14 cellular contexts compared by ENCODE assay signal in genomic region chr16:23145608-23146007, GRCh38. TPM values are rescaled to one million over a fixed set of nuclear protein-coding genes. Genes with fewer than 3 reads are reported as not detected.
DNase-seq lines count a peak whose midpoint lies in the region; ATAC-seq, FAIRE-seq and TF ChIP-seq lines count a peak whose summit lies in the region.
"Had no signal": no experiment of that assay in that cellular context is flagged by ENCODE, and none has a peak within 500 bp of the region (broad histone marks: within the 10 kb centered on the region; RNA-seq: fewer than 3 reads in every experiment).

No MANE protein-coding gene starts in this region.

- H3K4me1 ChIP-seq in GM12878 (ENCODE audit: control insufficient read depth, insufficient read depth, low read length) (no peaks in the 10 kb centered on the region; the same call in 1 of the 2 replicates), iPS-15b (ENCODE audit: control insufficient read depth, insufficient read depth, low read length) (peaks cover 22% of the 10 kb centered on the region), vagina (peaks cover 87% of the 10 kb centered on the region)

- TF ChIP-seq CTCF in HFFc6 (IDR thresholded peaks at IDR 0.05) (no peak), GM12878 (IDR thresholded peaks at IDR 0.05 in 2 of 3, conservative IDR thresholded peaks at IDR 0.05 in 1 of 3; ENCODE audit: control insufficient read depth in 2 of 3, extremely low read depth in 1 of 3, insufficient read depth in 1 of 3, low read depth in 3 of 3, low read length in 3 of 3) (no peak), vagina (IDR thresholded peaks at IDR 0.05) (no peak)

- TF ChIP-seq POLR2A in GM12878 (IDR thresholded peaks at IDR 0.05; ENCODE audit: low read depth, low read length) = no peak
- no peak for TF ChIP-seq POLR2A in vagina (IDR thresholded peaks at IDR 0.05)

- ATAC-seq in GM12878 = no peak
- ATAC-seq: activated CD4-positive, alpha-beta T cell treated with anti-CD3 and anti-CD28 coated beads for 36 hours; left lobe of liver had no signal

- H3K27ac Mint-ChIP-seq in HFFc6 = peak overlapping the region; percentile 33; the same call in 1 of the 2 replicates
- H3K27ac Mint-ChIP-seq: activated CD4-positive, alpha-beta T cell treated with anti-CD3 and anti-CD28 coated beads for 36 hours; IgD-negative memory B cell had no signal

- TF ChIP-seq RAD21 in GM12878 (IDR thresholded peaks at IDR 0.05; ENCODE audit: insufficient read depth, low read depth, low read length) = no peak

- H3K9me3 Mint-ChIP-seq in HFFc6 = no peaks in the 10 kb centered on the region
- H3K9me3 Mint-ChIP-seq: IgD-negative memory B cell had no signal

- FAIRE-seq in GM12878 (lab: Jason Lieb, UNC) = no peak
- FAIRE-seq: G401.6 had no signal

- H2AFZ ChIP-seq in GM12878 (ENCODE audit: control insufficient read depth, low read depth, low read length) = no peak overlapping the region
- H2AFZ ChIP-seq: parathyroid adenoma had no signal

- BruUV-seq in GM12878 (replicated peaks; lab: Mats Ljungman, UMichigan) = no TSS peak

- in situ Hi-C loops in GM12878 (cut with MboI) = no loop called here

- H4K20me1 ChIP-seq in GM12878 (ENCODE audit: control insufficient read depth, insufficient read depth) = no peaks in the 10 kb centered on the region

- no peaks in the 10 kb centered on the region for H3K9me3 ChIP-seq in GM12878 (replicated peaks; ENCODE audit: control insufficient read depth, insufficient read depth, low read length)
- H3K9me3 ChIP-seq in iPS-15b (ENCODE audit: control insufficient read depth, insufficient read depth, low read length) = no peaks in the 10 kb centered on the region
- no peaks in the 10 kb centered on the region for H3K9me3 ChIP-seq in vagina

- CTCF ChIA-PET in GM12878 (lab: Yijun Ruan, JAX) = interaction anchor here (1.3 kb wide), 1 partner anchor 13 kb away, joined by 3 read pairs; no protein-coding TSS in a partner anchor

- peaks cover 44% of the 10 kb centered on the region for H3K4me1 Mint-ChIP-seq in HFFc6 (ENCODE audit: low read depth)

- H3K36me3 ChIP-seq in GM12878 (ENCODE audit: control insufficient read depth in 2 of 2, insufficient read depth in 2 of 2, low read length in 1 of 2) (no peaks in the 10 kb centered on the region), iPS-15b (ENCODE audit: control insufficient read depth, insufficient read depth, low read length) (no peaks in the 10 kb centered on the region), vagina (no peaks in the 10 kb centered on the region)

- no peak for TF ChIP-seq EP300 in GM12878 (IDR thresholded peaks at IDR 0.05; ENCODE audit: borderline replicate concordance in 1 of 2, control insufficient read depth in 1 of 2, low read depth in 2 of 2, low read length in 2 of 2)

- POLR2A ChIA-PET in GM12878 (lab: Charles Lee) = no interaction called here

- H3K27ac ChIP-seq in GM12878 (ENCODE audit: control insufficient read depth, insufficient read depth) (no peak overlapping the region), vagina (peak overlapping the region; percentile 90)
- H3K27ac ChIP-seq: parathyroid adenoma had no signal

- 76% methylated on average over 3 of the region's 3 CpGs for WGBS in GM12878 (ENCODE audit: insufficient coverage, insufficient replicate concordance, low lambda C conversion rate, missing lambda C conversion rate)

- peaks cover 13% of the 10 kb centered on the region for H3K79me2 ChIP-seq in GM12878 (ENCODE audit: control insufficient read depth, insufficient read depth, low read length)

- no peak overlapping the region; the same call in 1 of the 2 replicates for H3K4me3 Mint-ChIP-seq in HFFc6
- H3K4me3 Mint-ChIP-seq: activated CD4-positive, alpha-beta T cell treated with anti-CD3 and anti-CD28 coated beads for 36 hours had no signal

- RAD21 ChIA-PET in GM12878 (lab: Charles Lee; ENCODE audit: unreplicated experiment) = no interaction called here

- H3K36me3 Mint-ChIP-seq in HFFc6 (ENCODE audit: low read depth) = 0 out of 2 replicates have a peak, but pooled peaks cover 7% of the 10 kb centered on the region
- H3K36me3 Mint-ChIP-seq: IgD-negative memory B cell had no signal

- H3K27me3 ChIP-seq in GM12878 (replicated peaks in 1 of 2; ENCODE audit: control insufficient read depth in 2 of 2, insufficient read depth in 2 of 2, low read length in 1 of 2) = no peaks in the 10 kb centered on the region
- peaks cover 8% of the 10 kb centered on the region for H3K27me3 ChIP-seq in iPS-15b (ENCODE audit: control insufficient read depth, insufficient read depth, low read length)
- H3K27me3 ChIP-seq in vagina = no peaks in the 10 kb centered on the region

- no peak overlapping the region for H3K9ac ChIP-seq in GM12878 (ENCODE audit: control insufficient read depth, insufficient read depth, low read length)
- H3K9ac ChIP-seq in iPS-15b (ENCODE audit: low read depth, low read length) = no peak overlapping the region
- H3K9ac ChIP-seq: parathyroid adenoma had no signal

- DNase-seq in HFFc6 (peak; percentile 40), GM12878 (ENCODE audit: low read depth, low spot score) (no peak), vagina (ENCODE audit: extremely low spot score in 2 of 2) (no peak), HT-29 (ENCODE audit: low spot score) (no peak), germinal center (ENCODE audit: low spot score) (no peak)
- DNase-seq in stimulated activated CD4-positive, alpha-beta T cell treated with anti-CD3 and anti-CD28 coated beads, Interleukin-4, amount 100 ng/mL, for 1 hour = no peak
- DNase-seq: activated CD4-positive, alpha-beta T cell treated with anti-CD3 and anti-CD28 coated beads for 36 hours; activated effector memory CD4-positive, alpha-beta T cell treated with anti-CD3 and anti-CD28 coated beads, Interleukin-2, amount 50 U/mL, for 16 hours; NCI-H2171 had no signal

- intact Hi-C loops in GM12878 (cut with micrococcal nuclease; ENCODE audit: unreplicated experiment) (no loop called here), vagina (cut with DNase I) (no loop called here)

- no peak overlapping the region for H3K4me2 ChIP-seq in GM12878 (ENCODE audit: control insufficient read depth, insufficient read depth)

- SMC1A ChIA-PET in GM12878 (lab: Charles Lee; ENCODE audit: uncharacterized antibody, unreplicated experiment) = interaction anchor here (1.4 kb wide), 2 partner anchors 17 to 290 kb away, joined by 3 to 4 read pairs; no protein-coding TSS in a partner anchor

- H3K4me3 ChIP-seq in GM12878 (0 out of 2 replicates have a peak overlapping the region, but pooled peaks have one; percentile 24), iPS-15b (ENCODE audit: low read depth, low read length) (peak overlapping the region; percentile 1), vagina (no peak overlapping the region)

- H3K27me3 Mint-ChIP-seq in HFFc6 (ENCODE audit: insufficient read depth) = no peaks in the 10 kb centered on the region
- H3K27me3 Mint-ChIP-seq: activated CD4-positive, alpha-beta T cell treated with anti-CD3 and anti-CD28 coated beads for 36 hours; IgD-negative memory B cell had no signal

TF ChIP-seq in GM12878, 131 proteins besides CTCF, POLR2A, EP300 and RAD21 (continues in another document):
- TF ChIP-seq NR2C2 (IDR thresholded peaks at IDR 0.05; ENCODE audit: borderline replicate concordance, control insufficient read depth, insufficient read length, low read depth) (no peak), SP1 (IDR thresholded peaks at IDR 0.05; ENCODE audit: low read depth, low read length) (no peak)

RNA-seq across cellular contexts. Expression of gene USP31, which starts 3.6 kb away (rescaled TPM):
- 1 to 10 TPM; 5.0 to 6.2 (median 5.8) TPM for total RNA-seq in HFFc6 (2021; fragmentation: NEBNext Ultra II Directional; extraction: Animal tissue kit (Norgen Biotek cat#: 25700))
- total RNA-seq in GM12878 (2013; cell fraction: nucleolus; rRNA removed) = 21.2 and 23.5 TPM in 2 replicates
- total RNA-seq in GM12878 (2014; rRNA removed) (3.1 and 3.3 TPM in 2 replicates), GM12878 (2014; rRNA removed; fragmentation: Illumina TruSeq; extraction: Trizol) (3.8 and 4.1 TPM in 2 replicates), GM12878 (2021) (5.3 and 6.5 TPM in 2 replicates), vagina (32.2 TPM)
- 1.0 TPM for polyA plus RNA-seq in GM12878 (2011; ENCODE audit: low read depth)
- polyA plus RNA-seq in GM12878 (2011; rRNA removed) (5.2 and 5.5 TPM in 2 replicates), GM12878 (2014; fragmentation: Illumina TruSeq; extraction: Trizol) (3.1 and 3.3 TPM in 2 replicates), GM12878 (2014; fragmentation: Nextera tagmentation; extraction: Ambion mirVana) (1 to 10 TPM; 1.4 to 1.7 TPM), GM12878 (2014; rRNA removed) (3.8 and 4.1 TPM in 2 replicates), GM12878 (2016; fragmentation: Nextera tagmentation; extraction: Ambion mirVana) (1 to 10 TPM in 1 of 2 experiments, under 1 TPM in 1; 0.87 to 1.1 TPM)
- 4.2 and 5.2 TPM in 2 replicates for polyA plus RNA-seq in GM12878 (2011; cell fraction: cytosol; rRNA removed)
- polyA plus RNA-seq in GM12878 (2011; cell fraction: nucleus; rRNA removed) = 12.0 and 13.0 TPM in 2 replicates
- 1.2 TPM in 2 replicates for polyA plus RNA-seq in GM12878 (2012)
- 15.7 and 16.5 TPM in 2 replicates for polyA minus RNA-seq in GM12878 (2011; rRNA and poly(A)+ RNA removed)
- 2.5 and 3.6 TPM in 2 replicates for polyA minus RNA-seq in GM12878 (2011; cell fraction: cytosol; rRNA and poly(A)+ RNA removed)
- polyA minus RNA-seq in GM12878 (2011; cell fraction: nucleus; rRNA and poly(A)+ RNA removed) = 11.8 and 20.7 TPM in 2 replicates
- 7.7 and 8.5 TPM in 2 replicates for total RNA-seq in HT-29 (2014; rRNA removed; shearing (Covaris generic))

RNA-seq across cellular contexts. Expression of gene SCNN1G, which starts 36.9 kb away (rescaled TPM):
- total RNA-seq in HFFc6 (2021; fragmentation: NEBNext Ultra II Directional; extraction: Animal tissue kit (Norgen Biotek cat#: 25700)) = not detected
- total RNA-seq in GM12878 (2013; cell fraction: nucleolus; rRNA removed) = 0.22 and 0.23 TPM in 2 replicates
- 0.05 TPM in 1 of 2 replicates, not detected in the other for total RNA-seq in GM12878 (2014; rRNA removed)
- 0.04 TPM in 1 of 2 replicates, not detected in the other for total RNA-seq in GM12878 (2014; rRNA removed; fragmentation: Illumina TruSeq; extraction: Trizol)
- total RNA-seq in GM12878 (2021) = 0.08 TPM in 1 of 2 replicates, not detected in the other
- 0.07 TPM for polyA plus RNA-seq in GM12878 (2011; ENCODE audit: low read depth)
- 0.32 and 0.86 TPM in 2 replicates for polyA plus RNA-seq in GM12878 (2011; rRNA removed)
- polyA plus RNA-seq in GM12878 (2011; cell fraction: cytosol; rRNA removed) = 0.57 and 1.1 TPM in 2 replicates
- 0.69 and 0.79 TPM in 2 replicates for polyA plus RNA-seq in GM12878 (2011; cell fraction: nucleus; rRNA removed)
- polyA plus RNA-seq in GM12878 (2012) = 0.07 TPM in 1 of 2 replicates, not detected in the other
- polyA plus RNA-seq in GM12878 (2014; fragmentation: Illumina TruSeq; extraction: Trizol) = 0.09 TPM in 1 of 2 replicates, not detected in the other
- under 1 TPM in 1 of 2 experiments, not detected in 1; 0.05 TPM for polyA plus RNA-seq in GM12878 (2014; fragmentation: Nextera tagmentation; extraction: Ambion mirVana)
- polyA plus RNA-seq in GM12878 (2014; rRNA removed) = not detected in 2 replicates
- polyA plus RNA-seq in GM12878 (2016; fragmentation: Nextera tagmentation; extraction: Ambion mirVana) = not detected
- 0.59 and 0.98 TPM in 2 replicates for polyA minus RNA-seq in GM12878 (2011; rRNA and poly(A)+ RNA removed)
- polyA minus RNA-seq in GM12878 (2011; cell fraction: cytosol; rRNA and poly(A)+ RNA removed) = 0.27 and 0.31 TPM in 2 replicates
- polyA minus RNA-seq in GM12878 (2011; cell fraction: nucleus; rRNA and poly(A)+ RNA removed) = 0.48 and 0.77 TPM in 2 replicates
- total RNA-seq in vagina = 26.5 TPM
- not detected in 2 replicates for total RNA-seq in HT-29 (2014; rRNA removed; shearing (Covaris generic))
- total RNA-seq: activated CD4-positive, alpha-beta T cell treated with anti-CD3 and anti-CD28 coated beads for 36 hours; left lobe of liver had no signal
- polyA plus RNA-seq: IgD-negative memory B cell had no signal

Comparison
In these comparisons a context has a peak if more than half of its experiments do, and no peak if none do; other contexts are left out.
1. H3K4me3 ChIP-seq: peak in GM12878 (single experiment) and iPS-15b (single experiment); none in vagina (0 of 2).
2. RNA of gene SCNN1G, which starts 36.9 kb away (total RNA-seq): 26.5 TPM in vagina (single experiment); 0.04 to 0.23 TPM in GM12878, not detected in HFFc6 and not detected in HT-29; every median in the first group is over 10 times any median in the second.